Comparison of ENCODE assay signal across 8 cellular contexts in the genomic region with DNA sequence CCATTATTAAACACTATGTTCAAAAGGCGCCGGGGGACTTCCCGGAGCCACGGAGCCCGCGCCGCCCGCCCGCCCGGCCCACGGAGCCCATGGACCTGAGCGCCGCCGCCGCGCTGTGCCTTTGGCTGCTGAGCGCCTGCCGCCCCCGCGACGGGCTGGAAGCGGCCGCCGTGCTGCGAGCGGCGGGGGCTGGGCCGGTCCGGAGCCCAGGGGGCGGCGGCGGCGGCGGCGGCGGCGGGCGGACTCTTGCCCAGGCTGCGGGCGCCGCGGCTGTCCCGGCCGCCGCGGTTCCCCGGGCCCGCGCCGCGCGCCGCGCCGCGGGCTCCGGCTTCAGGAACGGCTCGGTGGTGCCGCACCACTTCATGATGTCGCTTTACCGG. TPM values are rescaled to one million over a fixed set of nuclear protein-coding genes. Genes with fewer than 3 reads are reported as not detected.
DNase-seq lines count a peak whose midpoint lies in the region; ATAC-seq and TF ChIP-seq lines count a peak whose summit lies in the region.

No MANE protein-coding gene starts in this region.

- peaks cover 72% of the 10 kb centered on the region for H3K27me3 Mint-ChIP-seq in activated T-cell treated with anti-CD3 and anti-CD28 coated beads, Interleukin-2, amount 50 U/mL, for 4 hours (ENCODE audit: low read depth)
- peaks cover 53% of the 10 kb centered on the region for H3K27me3 Mint-ChIP-seq in activated T-helper 17 cell treated with anti-CD3 and anti-CD28 coated beads, Interleukin-2, amount 50 U/mL, for 72 hours

- H3K36me3 ChIP-seq in upper lobe of right lung = no peaks in the 10 kb centered on the region

- H3K27ac ChIP-seq in upper lobe of right lung = no peak overlapping the region

- peak; percentile 16 to 36 for ATAC-seq in activated T-cell treated with anti-CD3 and anti-CD28 coated beads, Interleukin-2, amount 50 U/mL, for 4 hours
- peak; percentile 28 for ATAC-seq in activated T-helper 17 cell treated with anti-CD3 and anti-CD28 coated beads, Interleukin-2, amount 50 U/mL, for 72 hours (replicated peaks)
- ATAC-seq in left colon = peak; percentile 19
- ATAC-seq in upper lobe of right lung = no peak

- no peak overlapping the region for H3K27ac Mint-ChIP-seq in activated T-helper 17 cell treated with anti-CD3 and anti-CD28 coated beads, Interleukin-2, amount 50 U/mL, for 72 hours

- H3K4me1 ChIP-seq in upper lobe of right lung = peaks cover 18% of the 10 kb centered on the region

- intact Hi-C loops in left colon (cut with DNase I, micrococcal nuclease) (loop anchor here in 1 of 2 donors (10.0 kb wide), 1 partner anchor 298 kb away; no protein-coding TSS in a partner anchor), upper lobe of right lung (cut with DNase I) (no loop called here)

- H3K4me1 Mint-ChIP-seq in activated T-cell treated with anti-CD3 and anti-CD28 coated beads, Interleukin-2, amount 50 U/mL, for 4 hours (ENCODE audit: low read depth) = peaks cover 15% of the 10 kb centered on the region
- no peaks in the 10 kb centered on the region for H3K4me1 Mint-ChIP-seq in activated T-helper 17 cell treated with anti-CD3 and anti-CD28 coated beads, Interleukin-2, amount 50 U/mL, for 72 hours

- no peak for DNase-seq in activated T-cell treated with anti-CD3 and anti-CD28 coated beads, Interleukin-2, amount 50 U/mL, for 4 hours
- DNase-seq in activated T-cell treated with anti-CD3 and anti-CD28 coated beads, Interleukin-2, amount 50 U/mL, for 48 hours = no peak
- DNase-seq in left colon (no peak), upper lobe of right lung (peak; percentile 57), medulla oblongata (ENCODE audit: extremely low spot score) (no peak), NCI-H82 treated with DMSO at 0.1 percent for 48 hours (lab: John Stamatoyannopoulos, UW; ENCODE audit: unreplicated experiment) (no peak)
- no peak for DNase-seq in activated effector memory CD4-positive, alpha-beta T cell treated with anti-CD3 and anti-CD28 coated beads, Interleukin-2, amount 50 U/mL, for 16 hours

- TF ChIP-seq CTCF in upper lobe of right lung (IDR thresholded peaks at IDR 0.05) = no peak

- no peak overlapping the region for H3K4me3 Mint-ChIP-seq in activated T-cell treated with anti-CD3 and anti-CD28 coated beads, Interleukin-2, amount 50 U/mL, for 4 hours
- no peak overlapping the region for H3K4me3 Mint-ChIP-seq in activated T-helper 17 cell treated with anti-CD3 and anti-CD28 coated beads, Interleukin-2, amount 50 U/mL, for 72 hours

- no peaks in the 10 kb centered on the region for H3K9me3 ChIP-seq in upper lobe of right lung

- H3K4me3 ChIP-seq in upper lobe of right lung = peak overlapping the region; percentile 42

- peaks cover 90% of the 10 kb centered on the region for H3K27me3 ChIP-seq in upper lobe of right lung

- H3K9me3 Mint-ChIP-seq in activated T-cell treated with anti-CD3 and anti-CD28 coated beads, Interleukin-2, amount 50 U/mL, for 4 hours = no peaks in the 10 kb centered on the region
- no peaks in the 10 kb centered on the region for H3K9me3 Mint-ChIP-seq in activated T-helper 17 cell treated with anti-CD3 and anti-CD28 coated beads, Interleukin-2, amount 50 U/mL, for 72 hours

- no peaks in the 10 kb centered on the region for H3K36me3 Mint-ChIP-seq in activated T-cell treated with anti-CD3 and anti-CD28 coated beads, Interleukin-2, amount 50 U/mL, for 4 hours (ENCODE audit: insufficient read depth)
- no peaks in the 10 kb centered on the region for H3K36me3 Mint-ChIP-seq in activated T-helper 17 cell treated with anti-CD3 and anti-CD28 coated beads, Interleukin-2, amount 50 U/mL, for 72 hours (ENCODE audit: low read depth)

RNA-seq across cellular contexts. Expression of gene GDF7, which starts 0.2 kb away (rescaled TPM):
- under 1 TPM in 2 of 3 donors, not detected in 1; 0.03 to 0.05 TPM for total RNA-seq in activated T-cell treated with anti-CD3 and anti-CD28 coated beads, Interleukin-2, amount 50 U/mL, for 4 hours
- under 1 TPM; 0.02 to 0.48 TPM for total RNA-seq in activated T-helper 17 cell treated with anti-CD3 and anti-CD28 coated beads, Interleukin-2, amount 50 U/mL, for 72 hours
- total RNA-seq in left colon = under 1 TPM; 0.18 to 0.25 TPM
- total RNA-seq in upper lobe of right lung = 0.72 TPM

RNA-seq across cellular contexts. Expression of gene HS1BP3, which starts 16.2 kb away (rescaled TPM):
- total RNA-seq in activated T-cell treated with anti-CD3 and anti-CD28 coated beads, Interleukin-2, amount 50 U/mL, for 4 hours = 1 to 10 TPM; 6.0 to 6.7 (median 6.3) TPM
- total RNA-seq in activated T-helper 17 cell treated with anti-CD3 and anti-CD28 coated beads, Interleukin-2, amount 50 U/mL, for 72 hours = 10 to 100 TPM in 1 of 2 donors, 1 to 10 TPM in 1; 8.9 to 10.7 TPM
- 10 to 100 TPM; 26.9 to 33.5 TPM for total RNA-seq in left colon
- 35.8 TPM for total RNA-seq in upper lobe of right lung
